Comparison of ENCODE assay signal across 1 cellular context in genomic region chr4:31234494-31234893, GRCh38.
A peak's percentile ranks its signal among the peaks of the same experiment; 100 is the strongest.
TF ChIP-seq lines count a peak whose summit lies in the region.

No MANE protein-coding gene starts in this region.

TF ChIP-seq in GM12878, 131 proteins besides CTCF, POLR2A, EP300 and RAD21 (continued from another document):
- TF ChIP-seq SRF (IDR thresholded peaks at IDR 0.05; ENCODE audit: low read depth in 2 of 2, low read length in 2 of 2) (no peak), BHLHE40 (IDR thresholded peaks at IDR 0.05; ENCODE audit: borderline replicate concordance in 1 of 2, low read depth in 2 of 2, low read length in 1 of 2) (peak in 1 of 2 experiments; percentile 20; a peak in 1 of 4 replicates), EED (IDR thresholded peaks at IDR 0.05; ENCODE audit: low read depth) (no peak), SKIL (IDR thresholded peaks at IDR 0.05; ENCODE audit: low read depth, poor library complexity, severe bottlenecking) (peak; percentile 42), TARDBP (IDR thresholded peaks at IDR 0.05; ENCODE audit: borderline replicate concordance) (no peak), POU2F2 (IDR thresholded peaks at IDR 0.05; ENCODE audit: borderline replicate concordance, low read depth, low read length) (no peak), NBN (IDR thresholded peaks at IDR 0.05) (0 out of 2 replicates have a peak, but pooled peaks have one; percentile 16), BCL11A (IDR thresholded peaks at IDR 0.05; ENCODE audit: low read depth, low read length) (no peak), ATF2 (IDR thresholded peaks at IDR 0.05; ENCODE audit: low read length) (peak; percentile 55; the same call in 1 of the 2 replicates), DPF2 (IDR thresholded peaks at IDR 0.05) (no peak), ZBED1 (IDR thresholded peaks at IDR 0.05; ENCODE audit: borderline replicate concordance) (no peak), ZNF592 (IDR thresholded peaks at IDR 0.05) (no peak)
